ENCODE assay signal across 8 cellular contexts in genomic region chr5:145946112-145946861, GRCh38. TPM values are rescaled to one million over a fixed set of nuclear protein-coding genes. Genes with fewer than 3 reads are reported as not detected.
DNase-seq lines count a peak whose midpoint lies in the region; ATAC-seq, FAIRE-seq and TF ChIP-seq lines count a peak whose summit lies in the region.

No MANE protein-coding gene starts in this region.

- DNase-seq in GM06990 (ENCODE audit: extremely low read depth, insufficient read length) (peak; percentile 24), GM12878 (ENCODE audit: low read depth, low spot score) (peak; percentile 27), hippocampal formation (lab: John Stamatoyannopoulos, UW) (no peak)
- DNase-seq in Jurkat, Clone E6-1 (ENCODE audit: low read depth, low spot score) = peak; percentile 22
- DNase-seq in natural killer cell treated with Interleukin-12 subunit alpha and Interleukin-12 subunit beta and Interleukin-15 and Interleukin-18, amount 100 ng/mL, for 72 hours (ENCODE audit: low spot score) = no peak
- no peak for DNase-seq in effector CD4-positive, alpha-beta T cell
- no peak for DNase-seq in activated naive CD4-positive, alpha-beta T cell treated with anti-CD3 and anti-CD28 coated beads, Interleukin-2, amount 10 ng/mL, durations not matched to agents 7 days and 5 days

- H3K4me2 ChIP-seq in GM12878 (ENCODE audit: control insufficient read depth, insufficient read depth) = no peak overlapping the region

- H3K9me3 Mint-ChIP-seq in natural killer cell treated with Interleukin-12 subunit alpha and Interleukin-12 subunit beta and Interleukin-15 and Interleukin-18, amount 100 ng/mL, for 72 hours = no peaks in the 10 kb centered on the region
- H3K9me3 Mint-ChIP-seq in activated naive CD4-positive, alpha-beta T cell treated with anti-CD3 and anti-CD28 coated beads, Interleukin-2, amount 10 ng/mL, durations not matched to agents 7 days and 5 days = no peaks in the 10 kb centered on the region

- ATAC-seq in GM21723 (IDR thresholded peaks at IDR 0.05; ENCODE audit: unreplicated experiment) (peak; percentile 90), GM12878 (peak; percentile 94)
- peak; percentile 83 to 93 for ATAC-seq in natural killer cell treated with Interleukin-12 subunit alpha and Interleukin-12 subunit beta and Interleukin-15 and Interleukin-18, amount 100 ng/mL, for 72 hours

- WGBS in GM12878 (ENCODE audit: insufficient coverage, insufficient replicate concordance, low lambda C conversion rate, missing lambda C conversion rate) = 1% methylated on average over 4 of the region's 4 CpGs

- H3K4me3 Mint-ChIP-seq in natural killer cell treated with Interleukin-12 subunit alpha and Interleukin-12 subunit beta and Interleukin-15 and Interleukin-18, amount 100 ng/mL, for 72 hours = peak overlapping the region; percentile 59
- no peak overlapping the region for H3K4me3 Mint-ChIP-seq in activated naive CD4-positive, alpha-beta T cell treated with anti-CD3 and anti-CD28 coated beads, Interleukin-2, amount 10 ng/mL, durations not matched to agents 7 days and 5 days

- CTCF ChIA-PET in GM12878 (lab: Yijun Ruan, JAX) = interaction anchor here (0.7 to 1.4 kb wide), 2 partner anchors 10 to 1852 kb away, joined by 3 read pairs; partner anchors contain the start of gene SH3RF2
- CTCF ChIA-PET in activated naive CD4-positive, alpha-beta T cell treated with anti-CD3 and anti-CD28 coated beads, Interleukin-2, amount 10 ng/mL, durations not matched to agents 7 days and 5 days (lab: Charles Lee) = interaction anchor here (1.8 kb wide), 1 partner anchor 121 kb away, joined by 4 read pairs; no protein-coding TSS in a partner anchor

- H3K36me3 ChIP-seq in GM06990 (ENCODE audit: control insufficient read depth, insufficient read depth, low read length) (no peaks in the 10 kb centered on the region), GM12878 (ENCODE audit: control insufficient read depth in 2 of 2, insufficient read depth in 2 of 2, low read length in 1 of 2) (no peaks in the 10 kb centered on the region)

- intact Hi-C loops in GM12878 (cut with micrococcal nuclease; ENCODE audit: unreplicated experiment) = no loop called here

- no peak for TF ChIP-seq POLR2A in GM12878 (IDR thresholded peaks at IDR 0.05; ENCODE audit: low read depth, low read length)

- H4K20me1 ChIP-seq in GM12878 (ENCODE audit: control insufficient read depth, insufficient read depth) = no peaks in the 10 kb centered on the region

- no peaks in the 10 kb centered on the region for H3K9me3 ChIP-seq in GM12878 (replicated peaks; ENCODE audit: control insufficient read depth, insufficient read depth, low read length)

- H3K79me2 ChIP-seq in GM12878 (ENCODE audit: control insufficient read depth, insufficient read depth, low read length) = no peaks in the 10 kb centered on the region

- H3K27ac ChIP-seq in GM12878 (ENCODE audit: control insufficient read depth, insufficient read depth) = no peak overlapping the region

- TF ChIP-seq RAD21 in GM12878 (IDR thresholded peaks at IDR 0.05; ENCODE audit: insufficient read depth, low read depth, low read length) = no peak

- TF ChIP-seq EP300 in GM12878 (IDR thresholded peaks at IDR 0.05; ENCODE audit: borderline replicate concordance in 1 of 2, control insufficient read depth in 1 of 2, low read depth in 2 of 2, low read length in 2 of 2) = peak in 1 of 2 experiments; percentile 28; a peak in 1 of 4 replicates

- H3K9ac ChIP-seq in GM12878 (ENCODE audit: control insufficient read depth, insufficient read depth, low read length) = no peak overlapping the region

- no peak overlapping the region for H3K4me3 ChIP-seq in GM06990 (replicated peaks; ENCODE audit: low read depth, low read length)
- no peak overlapping the region for H3K4me3 ChIP-seq in Jurkat, Clone E6-1 (ENCODE audit: low read length)
- H3K4me3 ChIP-seq in GM12878 = no peak overlapping the region

- H3K27me3 Mint-ChIP-seq in natural killer cell treated with Interleukin-12 subunit alpha and Interleukin-12 subunit beta and Interleukin-15 and Interleukin-18, amount 100 ng/mL, for 72 hours = peaks cover 31 to 46% of the 10 kb centered on the region in 2 donors
- H3K27me3 Mint-ChIP-seq in activated naive CD4-positive, alpha-beta T cell treated with anti-CD3 and anti-CD28 coated beads, Interleukin-2, amount 10 ng/mL, durations not matched to agents 7 days and 5 days = peaks cover 34% of the 10 kb centered on the region

- H3K27ac Mint-ChIP-seq in natural killer cell treated with Interleukin-12 subunit alpha and Interleukin-12 subunit beta and Interleukin-15 and Interleukin-18, amount 100 ng/mL, for 72 hours = peak overlapping the region; percentile 59 to 74
- no peak overlapping the region for H3K27ac Mint-ChIP-seq in activated naive CD4-positive, alpha-beta T cell treated with anti-CD3 and anti-CD28 coated beads, Interleukin-2, amount 10 ng/mL, durations not matched to agents 7 days and 5 days

- POLR2A ChIA-PET in GM12878 (lab: Charles Lee) = no interaction called here

- H2AFZ ChIP-seq in GM12878 (ENCODE audit: control insufficient read depth, low read depth, low read length) = no peak overlapping the region

- no peak for FAIRE-seq in GM12878 (lab: Jason Lieb, UNC)

- RAD21 ChIA-PET in GM12878 (lab: Charles Lee; ENCODE audit: unreplicated experiment) = no interaction called here

- SMC1A ChIA-PET in GM12878 (lab: Charles Lee; ENCODE audit: uncharacterized antibody, unreplicated experiment) = no interaction called here

- H3K27me3 ChIP-seq in GM06990 (replicated peaks; ENCODE audit: control insufficient read depth, insufficient read depth, low read length) (no peaks in the 10 kb centered on the region), GM12878 (replicated peaks in 1 of 2; ENCODE audit: control insufficient read depth in 2 of 2, insufficient read depth in 2 of 2, low read length in 1 of 2) (no peaks in the 10 kb centered on the region; a peak in 1 of 4 replicates)

- TF ChIP-seq CTCF in GM06990 (IDR thresholded peaks at IDR 0.05; ENCODE audit: insufficient read depth, low read length, poor library complexity, severe bottlenecking) (no peak), GM12878 (IDR thresholded peaks at IDR 0.05 in 2 of 3, conservative IDR thresholded peaks at IDR 0.05 in 1 of 3; ENCODE audit: control insufficient read depth in 2 of 3, extremely low read depth in 1 of 3, insufficient read depth in 1 of 3, low read depth in 3 of 3, low read length in 3 of 3) (no peak)

- in situ Hi-C loops in GM12878 (cut with MboI) = no loop called here

- no TSS peak for BruUV-seq in GM12878 (replicated peaks; lab: Mats Ljungman, UMichigan)

- no peaks in the 10 kb centered on the region for H3K36me3 Mint-ChIP-seq in natural killer cell treated with Interleukin-12 subunit alpha and Interleukin-12 subunit beta and Interleukin-15 and Interleukin-18, amount 100 ng/mL, for 72 hours
- H3K36me3 Mint-ChIP-seq in activated naive CD4-positive, alpha-beta T cell treated with anti-CD3 and anti-CD28 coated beads, Interleukin-2, amount 10 ng/mL, durations not matched to agents 7 days and 5 days = no peaks in the 10 kb centered on the region

- peaks cover 15 to 46% of the 10 kb centered on the region in 2 donors for H3K4me1 Mint-ChIP-seq in natural killer cell treated with Interleukin-12 subunit alpha and Interleukin-12 subunit beta and Interleukin-15 and Interleukin-18, amount 100 ng/mL, for 72 hours (ENCODE audit: low read depth in 2 of 2)
- peaks cover 17% of the 10 kb centered on the region for H3K4me1 Mint-ChIP-seq in activated naive CD4-positive, alpha-beta T cell treated with anti-CD3 and anti-CD28 coated beads, Interleukin-2, amount 10 ng/mL, durations not matched to agents 7 days and 5 days

- H3K4me1 ChIP-seq in GM12878 (ENCODE audit: control insufficient read depth, insufficient read depth, low read length) = no peaks in the 10 kb centered on the region

TF ChIP-seq in GM12878, 131 proteins besides CTCF, POLR2A, EP300 and RAD21 (continues in another document):
- TF ChIP-seq RUNX3 (IDR thresholded peaks at IDR 0.05; ENCODE audit: low read length) (peak; percentile 96), ZNF622 (IDR thresholded peaks at IDR 0.05) (no peak), BHLHE40 (IDR thresholded peaks at IDR 0.05; ENCODE audit: borderline replicate concordance in 1 of 2, low read depth in 2 of 2, low read length in 1 of 2) (peak in 1 of 2 experiments; percentile 56; a peak in 1 of 4 replicates), POU2F2 (IDR thresholded peaks at IDR 0.05; ENCODE audit: borderline replicate concordance, low read depth, low read length) (no peak)
- TF ChIP-seq, protein P1, sequence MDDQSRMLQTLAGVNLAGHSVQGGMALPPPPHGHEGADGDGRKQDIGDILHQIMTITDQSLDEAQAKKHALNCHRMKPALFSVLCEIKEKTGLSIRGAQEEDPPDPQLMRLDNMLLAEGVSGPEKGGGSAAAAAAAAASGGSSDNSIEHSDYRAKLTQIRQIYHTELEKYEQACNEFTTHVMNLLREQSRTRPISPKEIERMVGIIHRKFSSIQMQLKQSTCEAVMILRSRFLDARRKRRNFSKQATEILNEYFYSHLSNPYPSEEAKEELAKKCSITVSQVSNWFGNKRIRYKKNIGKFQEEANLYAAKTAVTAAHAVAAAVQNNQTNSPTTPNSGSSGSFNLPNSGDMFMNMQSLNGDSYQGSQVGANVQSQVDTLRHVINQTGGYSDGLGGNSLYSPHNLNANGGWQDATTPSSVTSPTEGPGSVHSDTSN (IDR thresholded peaks at IDR 0.05; ENCODE audit: insufficient replicate concordance, low read depth, low read length) = peak; percentile 21

RNA-seq across cellular contexts. Expression of gene SH3RF2, which starts 9.9 kb away (rescaled TPM):
- polyA plus RNA-seq in Jurkat, Clone E6-1 (2012; ENCODE audit: insufficient read depth, insufficient read length) = 1.7 TPM
- not detected in 2 replicates for total RNA-seq in GM12878 (2013; cell fraction: nucleolus; rRNA removed)
- total RNA-seq in GM12878 (2014; rRNA removed) = not detected in 2 replicates
- total RNA-seq in GM12878 (2014; rRNA removed; fragmentation: Illumina TruSeq; extraction: Trizol) = not detected in 2 replicates
- total RNA-seq in GM12878 (2021) = 0.15 and 0.19 TPM in 2 replicates
- not detected for polyA plus RNA-seq in GM12878 (2011; ENCODE audit: low read depth)
- not detected in 2 replicates for polyA plus RNA-seq in GM12878 (2011; rRNA removed)
- not detected in 2 replicates for polyA plus RNA-seq in GM12878 (2011; cell fraction: cytosol; rRNA removed)
- polyA plus RNA-seq in GM12878 (2011; cell fraction: nucleus; rRNA removed) = not detected in 2 replicates
- not detected in 2 replicates for polyA plus RNA-seq in GM12878 (2012)
- polyA plus RNA-seq in GM12878 (2014; fragmentation: Illumina TruSeq; extraction: Trizol) = not detected in 2 replicates
- not detected for polyA plus RNA-seq in GM12878 (2014; fragmentation: Nextera tagmentation; extraction: Ambion mirVana)
- polyA plus RNA-seq in GM12878 (2014; rRNA removed) = not detected in 2 replicates
- not detected for polyA plus RNA-seq in GM12878 (2016; fragmentation: Nextera tagmentation; extraction: Ambion mirVana)
- not detected in 2 replicates for polyA minus RNA-seq in GM12878 (2011; rRNA and poly(A)+ RNA removed)
- polyA minus RNA-seq in GM12878 (2011; cell fraction: cytosol; rRNA and poly(A)+ RNA removed) = not detected in 2 replicates
- polyA minus RNA-seq in GM12878 (2011; cell fraction: nucleus; rRNA and poly(A)+ RNA removed) = not detected in 2 replicates
- under 1 TPM; 0.07 to 0.50 TPM for total RNA-seq in natural killer cell treated with Interleukin-12 subunit alpha and Interleukin-12 subunit beta and Interleukin-15 and Interleukin-18, amount 100 ng/mL, for 72 hours

Comparison
In these comparisons a context has a peak if more than half of its experiments do, and no peak if none do; other contexts are left out.
1. DNase-seq: peak in GM06990 (single experiment), Jurkat, Clone E6-1 (single experiment) and GM12878 (single experiment); none in natural killer cell treated with Interleukin-12 subunit alpha and Interleukin-12 subunit beta and Interleukin-15 and Interleukin-18, amount 100 ng/mL, for 72 hours (single experiment), effector CD4-positive, alpha-beta T cell (single experiment), hippocampal formation (0 of 2) and activated naive CD4-positive, alpha-beta T cell treated with anti-CD3 and anti-CD28 coated beads, Interleukin-2, amount 10 ng/mL, durations not matched to agents 7 days and 5 days (single experiment).
2. Peak in every context shown above with its lines, with median percentiles within 50 percentile points of each other: ATAC-seq.